8 cellular contexts compared by ENCODE assay signal in the genomic region with DNA sequence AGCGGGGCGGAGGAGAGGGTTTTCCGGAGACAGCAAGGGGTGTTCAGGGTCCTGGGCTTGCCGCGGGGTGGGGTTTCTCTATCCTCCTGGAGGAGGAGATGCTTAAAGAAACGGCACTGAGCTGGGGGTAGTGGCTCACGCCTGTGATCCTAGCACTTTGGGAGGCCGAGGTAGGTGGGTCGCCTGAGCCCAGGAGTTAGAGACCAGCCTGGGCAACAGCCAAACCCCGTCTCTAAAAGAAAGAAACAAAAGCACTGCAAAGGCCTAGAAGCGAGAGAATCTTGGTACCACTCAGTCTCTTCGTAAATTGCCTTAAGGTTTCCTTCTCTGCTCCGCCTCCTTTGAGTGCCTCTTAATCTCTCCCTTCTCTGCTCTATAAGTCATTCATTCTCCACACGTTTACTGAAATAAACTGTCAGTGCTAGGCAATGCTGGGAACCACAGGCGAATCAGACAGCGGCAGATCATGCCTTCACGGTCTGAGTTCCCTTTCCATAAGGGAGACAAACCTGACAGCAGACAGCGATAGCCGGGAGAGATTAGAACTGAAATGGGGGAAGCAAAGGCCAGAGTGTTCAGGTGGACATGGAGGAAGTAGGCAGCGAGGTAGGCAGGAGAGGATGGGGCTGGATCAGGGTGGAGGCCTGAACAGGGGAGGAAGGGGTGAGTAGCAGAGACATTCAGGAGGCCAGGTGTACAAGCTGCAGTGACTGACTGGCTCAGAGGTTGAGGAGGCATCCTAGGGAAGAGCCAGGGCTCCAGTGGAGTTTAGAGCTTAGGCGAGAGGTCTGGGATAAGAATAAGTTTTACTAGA. TPM values are rescaled to one million over a fixed set of nuclear protein-coding genes. Genes with fewer than 3 reads are reported as not detected.
A peak's percentile ranks its signal among the peaks of the same experiment; 100 is the strongest.
DNase-seq lines count a peak whose midpoint lies in the region; ATAC-seq and TF ChIP-seq lines count a peak whose summit lies in the region.

No MANE protein-coding gene starts in this region.

- H3K27ac Mint-ChIP-seq in HFFc6: peak overlapping the region; percentile 98
- peak overlapping the region; percentile 99 for H3K27ac Mint-ChIP-seq in activated CD8-positive, alpha-beta T cell treated with anti-CD3 and anti-CD28 coated beads, Interleukin-2, amount 10 ng/mL, durations not matched to agents 7 days and 5 days
- H3K27ac Mint-ChIP-seq in stimulated activated naive B cell treated with anti-CD40 and anti-IgM and Interleukin-4, amounts not matched to agents 10 μg/mL and 1 μg/mL and 100 μg/mL, for 72 hours: peak overlapping the region; percentile 99

- H3K9me3 Mint-ChIP-seq in HFFc6: no peaks in the 10 kb centered on the region
- H3K9me3 Mint-ChIP-seq in activated CD8-positive, alpha-beta T cell treated with anti-CD3 and anti-CD28 coated beads, Interleukin-2, amount 10 ng/mL, durations not matched to agents 7 days and 5 days (ENCODE audit: insufficient read depth): no peaks in the 10 kb centered on the region
- no peaks in the 10 kb centered on the region for H3K9me3 Mint-ChIP-seq in stimulated activated naive B cell treated with anti-CD40 and anti-IgM and Interleukin-4, amounts not matched to agents 10 μg/mL and 1 μg/mL and 100 μg/mL, for 72 hours

- POLR2A ChIA-PET in activated CD8-positive, alpha-beta T cell treated with anti-CD3 and anti-CD28 coated beads, Interleukin-2, amount 10 ng/mL, durations not matched to agents 7 days and 5 days (lab: Charles Lee): interaction anchor here (0.7 to 1.7 kb wide), 5 partner anchors 18 to 230 kb away, joined by 3 to 5 read pairs (median 3); no protein-coding TSS in a partner anchor

- no peak for ATAC-seq in activated CD8-positive, alpha-beta T cell treated with anti-CD3 and anti-CD28 coated beads, Interleukin-2, amount 10 ng/mL, durations not matched to agents 7 days and 5 days
- ATAC-seq in stimulated activated naive B cell treated with anti-CD40 and anti-IgM and Interleukin-4, amounts not matched to agents 10 μg/mL and 1 μg/mL and 100 μg/mL, for 72 hours (replicated peaks): no peak
- ATAC-seq in GM18520 (IDR thresholded peaks at IDR 0.05; ENCODE audit: unreplicated experiment) (no peak), GM21381 (IDR thresholded peaks at IDR 0.05; ENCODE audit: unreplicated experiment) (no peak), HG02938 (IDR thresholded peaks at IDR 0.05; ENCODE audit: unreplicated experiment) (no peak)

- CTCF ChIA-PET in activated CD8-positive, alpha-beta T cell treated with anti-CD3 and anti-CD28 coated beads, Interleukin-2, amount 10 ng/mL, durations not matched to agents 7 days and 5 days (lab: Charles Lee): interaction anchor here (0.6 to 5.7 kb wide), 11 partner anchors 16 to 310 kb away, joined by 3 to 65 read pairs (median 6); partner anchors contain the start of genes ECH1, FAM98C, MRPS12 and NFKBIB

- H3K9ac ChIP-seq in iPS-15b (ENCODE audit: low read depth, low read length): peak overlapping the region; percentile 57

- TF ChIP-seq CTCF in HFFc6 (IDR thresholded peaks at IDR 0.05): no peak

- peaks cover 18% of the 10 kb centered on the region for H3K4me1 Mint-ChIP-seq in HFFc6 (ENCODE audit: low read depth)
- H3K4me1 Mint-ChIP-seq in activated CD8-positive, alpha-beta T cell treated with anti-CD3 and anti-CD28 coated beads, Interleukin-2, amount 10 ng/mL, durations not matched to agents 7 days and 5 days (ENCODE audit: low read depth): peaks cover 49% of the 10 kb centered on the region
- H3K4me1 Mint-ChIP-seq in stimulated activated naive B cell treated with anti-CD40 and anti-IgM and Interleukin-4, amounts not matched to agents 10 μg/mL and 1 μg/mL and 100 μg/mL, for 72 hours: peaks cover 26 to 62% of the 10 kb centered on the region in 2 donors

- no peaks in the 10 kb centered on the region for H3K27me3 ChIP-seq in iPS-15b (ENCODE audit: control insufficient read depth, insufficient read depth, low read length)

- no peaks in the 10 kb centered on the region for H3K4me1 ChIP-seq in iPS-15b (ENCODE audit: control insufficient read depth, insufficient read depth, low read length)

- DNase-seq in HFFc6 (no peak), SIG-M5 treated with dmso at 0.1 percent for 504 hours (lab: John Stamatoyannopoulos, UW; ENCODE audit: unreplicated experiment) (no peak)
- DNase-seq in activated CD8-positive, alpha-beta T cell treated with anti-CD3 and anti-CD28 coated beads, Interleukin-2, amount 10 ng/mL, durations not matched to agents 7 days and 5 days: no peak
- DNase-seq in stimulated activated naive B cell treated with anti-CD40 and anti-IgM and Interleukin-4, amounts not matched to agents 10 μg/mL and 1 μg/mL and 100 μg/mL, for 72 hours: no peak

- peak overlapping the region; percentile 100 for H3K4me3 ChIP-seq in iPS-15b (ENCODE audit: low read depth, low read length)

- peaks cover 24% of the 10 kb centered on the region for H3K36me3 ChIP-seq in iPS-15b (ENCODE audit: control insufficient read depth, insufficient read depth, low read length)

- H3K27me3 Mint-ChIP-seq in HFFc6 (ENCODE audit: insufficient read depth): no peaks in the 10 kb centered on the region; the same call in 1 of the 2 replicates
- no peaks in the 10 kb centered on the region for H3K27me3 Mint-ChIP-seq in activated CD8-positive, alpha-beta T cell treated with anti-CD3 and anti-CD28 coated beads, Interleukin-2, amount 10 ng/mL, durations not matched to agents 7 days and 5 days (ENCODE audit: low read depth)
- H3K27me3 Mint-ChIP-seq in stimulated activated naive B cell treated with anti-CD40 and anti-IgM and Interleukin-4, amounts not matched to agents 10 μg/mL and 1 μg/mL and 100 μg/mL, for 72 hours: no peaks in the 10 kb centered on the region

- peaks cover 25% of the 10 kb centered on the region for H3K36me3 Mint-ChIP-seq in HFFc6 (ENCODE audit: low read depth)
- peaks cover 52% of the 10 kb centered on the region for H3K36me3 Mint-ChIP-seq in activated CD8-positive, alpha-beta T cell treated with anti-CD3 and anti-CD28 coated beads, Interleukin-2, amount 10 ng/mL, durations not matched to agents 7 days and 5 days (ENCODE audit: low read depth)
- H3K36me3 Mint-ChIP-seq in stimulated activated naive B cell treated with anti-CD40 and anti-IgM and Interleukin-4, amounts not matched to agents 10 μg/mL and 1 μg/mL and 100 μg/mL, for 72 hours: peaks cover 47 to 57% of the 10 kb centered on the region in 2 donors

- peak overlapping the region; percentile 100 for H3K4me3 Mint-ChIP-seq in HFFc6
- H3K4me3 Mint-ChIP-seq in activated CD8-positive, alpha-beta T cell treated with anti-CD3 and anti-CD28 coated beads, Interleukin-2, amount 10 ng/mL, durations not matched to agents 7 days and 5 days: peak overlapping the region; percentile 100
- peak overlapping the region; percentile 97 to 100 for H3K4me3 Mint-ChIP-seq in stimulated activated naive B cell treated with anti-CD40 and anti-IgM and Interleukin-4, amounts not matched to agents 10 μg/mL and 1 μg/mL and 100 μg/mL, for 72 hours

- no peaks in the 10 kb centered on the region for H3K9me3 ChIP-seq in iPS-15b (ENCODE audit: control insufficient read depth, insufficient read depth, low read length)

RNA-seq across cellular contexts. Expression of gene EIF3K, which starts 0.6 kb away (rescaled TPM):
- total RNA-seq in HFFc6 (2021; fragmentation: NEBNext Ultra II Directional; extraction: Animal tissue kit (Norgen Biotek cat#: 25700)): 100 to 1,000 TPM; 227 to 241 (median 238) TPM
- total RNA-seq in activated CD8-positive, alpha-beta T cell treated with anti-CD3 and anti-CD28 coated beads, Interleukin-2, amount 10 ng/mL, durations not matched to agents 7 days and 5 days: 100 to 1,000 TPM; 325 to 352 TPM

RNA-seq across cellular contexts. Expression of gene MAP4K1, which starts 1.8 kb away (rescaled TPM):
- total RNA-seq in HFFc6 (2021; fragmentation: NEBNext Ultra II Directional; extraction: Animal tissue kit (Norgen Biotek cat#: 25700)): under 1 TPM in 3 of 6 experiments, not detected in 3; 0.27 to 0.74 (median 0.28) TPM
- total RNA-seq in activated CD8-positive, alpha-beta T cell treated with anti-CD3 and anti-CD28 coated beads, Interleukin-2, amount 10 ng/mL, durations not matched to agents 7 days and 5 days: 100 to 1,000 TPM; 259 to 269 TPM

RNA-seq across cellular contexts. Expression of gene ACTN4, which starts 27.9 kb away (rescaled TPM):
- total RNA-seq in HFFc6 (2021; fragmentation: NEBNext Ultra II Directional; extraction: Animal tissue kit (Norgen Biotek cat#: 25700)): 1,000 to 10,000 TPM in 5 of 6 experiments, 100 to 1,000 TPM in 1; 972 to 1,299 (median 1,250) TPM
- 100 to 1,000 TPM; 357 to 373 TPM for total RNA-seq in activated CD8-positive, alpha-beta T cell treated with anti-CD3 and anti-CD28 coated beads, Interleukin-2, amount 10 ng/mL, durations not matched to agents 7 days and 5 days

Comparison
In these comparisons a context has a peak if more than half of its experiments do, and no peak if none do; other contexts are left out.
1. RNA of gene MAP4K1, which starts 1.8 kb away (total RNA-seq): 259 to 269 TPM in activated CD8-positive, alpha-beta T cell treated with anti-CD3 and anti-CD28 coated beads, Interleukin-2, amount 10 ng/mL, durations not matched to agents 7 days and 5 days; 0.27 to 0.74 TPM in HFFc6; every median in the first group is over 100 times any median in the second.
2. Peak in every context shown above with its lines, with median percentiles within 50 percentile points of each other: H3K27ac Mint-ChIP-seq and H3K4me3 Mint-ChIP-seq.